Comparison of ENCODE assay signal across 21 cellular contexts in the genomic region with DNA sequence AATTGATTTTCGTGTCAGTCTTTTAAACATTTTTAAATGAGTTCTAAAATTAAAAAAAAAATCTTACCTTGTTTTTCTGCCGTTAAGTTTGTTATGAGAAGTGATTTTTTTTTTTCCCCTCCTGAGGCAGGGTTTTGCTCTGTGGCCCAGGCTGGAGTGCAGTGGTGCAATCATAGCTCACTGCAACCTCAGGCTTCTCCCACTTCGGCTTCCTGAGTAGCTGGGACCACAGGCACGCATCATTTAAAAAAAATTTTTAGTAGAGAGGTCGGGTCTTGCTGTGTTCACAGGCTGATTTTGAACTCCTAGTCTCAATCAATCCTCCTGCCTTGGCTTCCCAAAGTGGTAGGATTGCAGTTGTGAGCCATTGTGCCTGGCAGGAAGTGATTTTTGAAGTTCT. TPM values are rescaled to one million over a fixed set of nuclear protein-coding genes. Genes with fewer than 3 reads are reported as not detected.
DNase-seq lines count a peak whose midpoint lies in the region; ATAC-seq and TF ChIP-seq lines count a peak whose summit lies in the region.
"Had no signal": no experiment of that assay in that cellular context is flagged by ENCODE, and none has a peak within 500 bp of the region (broad histone marks: within the 10 kb centered on the region; RNA-seq: fewer than 3 reads in every experiment).

No MANE protein-coding gene starts in this region.

- no peak for TF ChIP-seq EP300 in SK-N-SH (IDR thresholded peaks at IDR 0.05; ENCODE audit: borderline replicate concordance in 1 of 2, low read depth in 1 of 2, low read length in 1 of 2)

- no peaks in the 10 kb centered on the region for H3F3A ChIP-seq in SK-N-SH (replicated peaks; ENCODE audit: insufficient read depth)

- H3K27me3 Mint-ChIP-seq in activated T-cell treated with anti-CD3 and anti-CD28 coated beads, Interleukin-2, amount 50 U/mL, for 72 hours (ENCODE audit: low read depth) = no peaks in the 10 kb centered on the region
- no peaks in the 10 kb centered on the region for H3K27me3 Mint-ChIP-seq in dendritic cell treated with granulocyte-macrophage colony-stimulating factor and Interleukin-4, amounts not matched to agents 40 ng/mL and 50 ng/mL, for 4 days
- H3K27me3 Mint-ChIP-seq in CD4-positive, alpha-beta T cell = no peaks in the 10 kb centered on the region
- H3K27me3 Mint-ChIP-seq: CD4-positive, alpha-beta memory T cell had no signal

- DNase-seq in activated T-cell treated with anti-CD3 and anti-CD28 coated beads, Interleukin-2, amount 50 U/mL, for 72 hours = no peak
- DNase-seq in activated T-cell treated with anti-CD3 and anti-CD28 coated beads, Interleukin-2, amount 50 U/mL, for 1 hour = no peak
- peak; percentile 35 for DNase-seq in Jurkat, Clone E6-1 (ENCODE audit: low read depth, low spot score)
- DNase-seq in DMS53 (lab: John Stamatoyannopoulos, UW) = no peak
- DNase-seq in CD4-positive, alpha-beta T cell = no peak
- DNase-seq in SK-N-SH = no peak
- DNase-seq: CD4-positive, alpha-beta memory T cell; DND-41; GM23248; NCI-H1105; NCI-H187; NCI-H2171; NCI-H446 treated with DMSO at 0.1 percent for 48 hours; NCI-H748 treated with DMSO at 0.1 percent for 48 hours; SHP77 had no signal

- WGBS in thymus = 76% methylated on average over 5 of the region's 5 CpGs
- 96% methylated on average over 5 of the region's 5 CpGs for WGBS in SK-N-SH (ENCODE audit: low lambda C conversion rate)

- H3K79me2 ChIP-seq in SK-N-SH (ENCODE audit: insufficient read depth) = no peaks in the 10 kb centered on the region

- H3K4me1 Mint-ChIP-seq in activated T-cell treated with anti-CD3 and anti-CD28 coated beads, Interleukin-2, amount 50 U/mL, for 72 hours (ENCODE audit: low read depth) = peaks cover 6% of the 10 kb centered on the region
- H3K4me1 Mint-ChIP-seq in dendritic cell treated with granulocyte-macrophage colony-stimulating factor and Interleukin-4, amounts not matched to agents 40 ng/mL and 50 ng/mL, for 4 days (ENCODE audit: low read depth) = peaks cover 7% of the 10 kb centered on the region
- no peaks in the 10 kb centered on the region for H3K4me1 Mint-ChIP-seq in CD4-positive, alpha-beta T cell (ENCODE audit: low read depth)

- no peaks in the 10 kb centered on the region for H3K9me3 Mint-ChIP-seq in activated T-cell treated with anti-CD3 and anti-CD28 coated beads, Interleukin-2, amount 50 U/mL, for 72 hours
- no peaks in the 10 kb centered on the region for H3K9me3 Mint-ChIP-seq in dendritic cell treated with granulocyte-macrophage colony-stimulating factor and Interleukin-4, amounts not matched to agents 40 ng/mL and 50 ng/mL, for 4 days
- H3K9me3 Mint-ChIP-seq in CD4-positive, alpha-beta T cell = no peaks in the 10 kb centered on the region
- H3K9me3 Mint-ChIP-seq: CD4-positive, alpha-beta memory T cell had no signal

- H3K36me3 Mint-ChIP-seq in activated T-cell treated with anti-CD3 and anti-CD28 coated beads, Interleukin-2, amount 50 U/mL, for 72 hours (ENCODE audit: insufficient read depth in 2 of 2) = peaks cover 14 to 26% of the 10 kb centered on the region in 2 donors
- peaks cover 80% of the 10 kb centered on the region for H3K36me3 Mint-ChIP-seq in dendritic cell treated with granulocyte-macrophage colony-stimulating factor and Interleukin-4, amounts not matched to agents 40 ng/mL and 50 ng/mL, for 4 days (ENCODE audit: low read depth)
- peaks cover 100% of the 10 kb centered on the region for H3K36me3 Mint-ChIP-seq in CD4-positive, alpha-beta T cell (ENCODE audit: low read depth)

- H3K4me1 ChIP-seq in thymus (ENCODE audit: control insufficient read depth, insufficient read depth, low read length) (no peaks in the 10 kb centered on the region), SK-N-SH (ENCODE audit: control insufficient read depth in 1 of 2, insufficient read depth in 2 of 2, low read depth in 1 of 2, low read length in 1 of 2) (no peaks in the 10 kb centered on the region)

- H3K4me3 Mint-ChIP-seq in activated T-cell treated with anti-CD3 and anti-CD28 coated beads, Interleukin-2, amount 50 U/mL, for 72 hours = no peak overlapping the region
- H3K4me3 Mint-ChIP-seq in dendritic cell treated with granulocyte-macrophage colony-stimulating factor and Interleukin-4, amounts not matched to agents 40 ng/mL and 50 ng/mL, for 4 days = no peak overlapping the region
- H3K4me3 Mint-ChIP-seq in CD4-positive, alpha-beta T cell = no peak overlapping the region
- H3K4me3 Mint-ChIP-seq: CD4-positive, alpha-beta memory T cell had no signal

- H3K4me2 ChIP-seq in SK-N-SH = no peak overlapping the region

- H2AFZ ChIP-seq in SK-N-SH (ENCODE audit: low read depth) = no peak overlapping the region
- H2AFZ ChIP-seq: GM23248 had no signal

- ATAC-seq in activated T-cell treated with anti-CD3 and anti-CD28 coated beads, Interleukin-2, amount 50 U/mL, for 72 hours (replicated peaks in 1 of 2) = no peak
- no peak for ATAC-seq in CD4-positive, alpha-beta T cell (ENCODE audit: poor library complexity)
- ATAC-seq: HCT116, K562, Panc1 had no signal

- intact Hi-C loops in dendritic cell treated with granulocyte-macrophage colony-stimulating factor and Interleukin-4, amounts not matched to agents 40 ng/mL and 50 ng/mL, for 4 days (cut with micrococcal nuclease) = no loop called here
- intact Hi-C loops in CD4-positive, alpha-beta T cell (cut with DNase I, micrococcal nuclease) = no loop called here

- H3K27ac Mint-ChIP-seq in activated T-cell treated with anti-CD3 and anti-CD28 coated beads, Interleukin-2, amount 50 U/mL, for 72 hours = peak overlapping the region; percentile 33
- H3K27ac Mint-ChIP-seq in dendritic cell treated with granulocyte-macrophage colony-stimulating factor and Interleukin-4, amounts not matched to agents 40 ng/mL and 50 ng/mL, for 4 days = peak overlapping the region; percentile 63
- no peak overlapping the region for H3K27ac Mint-ChIP-seq in CD4-positive, alpha-beta T cell

- TF ChIP-seq RAD21 in SK-N-SH (IDR thresholded peaks at IDR 0.05; ENCODE audit: low read length) = no peak

- H3K9me2 ChIP-seq in SK-N-SH = no peaks in the 10 kb centered on the region

- TF ChIP-seq CTCF in CD4-positive, alpha-beta T cell (IDR thresholded peaks at IDR 0.05) = no peak
- TF ChIP-seq CTCF in SK-N-SH (IDR thresholded peaks at IDR 0.05) = no peak

- POLR2A ChIA-PET in CD4-positive, alpha-beta T cell (lab: Charles Lee) = no interaction called here
- POLR2A ChIA-PET in SK-N-SH (lab: Yijun Ruan, JAX) = no interaction called here

- no peaks in the 10 kb centered on the region for H3K27me3 ChIP-seq in thymus (ENCODE audit: control insufficient read depth, insufficient read depth)
- no peaks in the 10 kb centered on the region for H3K27me3 ChIP-seq in CD4-positive, alpha-beta T cell (ENCODE audit: control insufficient read depth, insufficient read depth, low read length)
- H3K27me3 ChIP-seq in SK-N-SH (ENCODE audit: insufficient read depth) = no peaks in the 10 kb centered on the region

- H3K27ac ChIP-seq in thymus (ENCODE audit: low read depth) (peak overlapping the region; percentile 31), SK-N-SH (ENCODE audit: low read depth in 2 of 2, low read length in 1 of 2) (no peak overlapping the region)
- no peak overlapping the region for H3K27ac ChIP-seq in CD4-positive, alpha-beta T cell (ENCODE audit: low read depth, low read length)
- H3K27ac ChIP-seq: GM23248, HL-60 had no signal

- H4K20me1 ChIP-seq in SK-N-SH (ENCODE audit: insufficient read depth) = no peaks in the 10 kb centered on the region

- H3K9me3 ChIP-seq in thymus (ENCODE audit: control insufficient read depth) (no peaks in the 10 kb centered on the region), SK-N-SH (no peaks in the 10 kb centered on the region)
- H3K9me3 ChIP-seq in CD4-positive, alpha-beta T cell (ENCODE audit: control insufficient read depth, low read length) = no peaks in the 10 kb centered on the region

- H3K36me3 ChIP-seq in thymus (ENCODE audit: control insufficient read depth, insufficient read depth) (peaks cover 46% of the 10 kb centered on the region), SK-N-SH (replicated peaks in 1 of 2; ENCODE audit: control insufficient read depth in 1 of 2, insufficient read depth in 2 of 2, low read length in 1 of 2) (peaks cover 51 to 92% of the 10 kb centered on the region in 2 experiments)

- no peak overlapping the region for H3K4me3 ChIP-seq in Jurkat, Clone E6-1 (ENCODE audit: low read length)
- no peak overlapping the region for H3K4me3 ChIP-seq in thymus (ENCODE audit: low read length)
- no peak overlapping the region for H3K4me3 ChIP-seq in SK-N-SH (ENCODE audit: low read depth in 2 of 2, low read length in 1 of 2)
- H3K4me3 ChIP-seq: GM23248, K562 had no signal

- CTCF ChIA-PET in CD4-positive, alpha-beta T cell (lab: Charles Lee) = no interaction called here
- CTCF ChIA-PET in SK-N-SH (lab: Yijun Ruan, JAX) = interaction anchor here (1.5 kb wide), 1 partner anchor 12 kb away, joined by 4 read pairs; no protein-coding TSS in a partner anchor

- no peak overlapping the region for H3K9ac ChIP-seq in SK-N-SH
- H3K9ac ChIP-seq: GM23248 had no signal

TF ChIP-seq in SK-N-SH, 30 proteins besides CTCF, POLR2A, EP300 and RAD21 (continues in another document):
- TF ChIP-seq SIN3A (IDR thresholded peaks at IDR 0.05; ENCODE audit: borderline replicate concordance, low read depth, low read length) (no peak), FOXJ3 (CRISPR knock-in tag; IDR thresholded peaks at IDR 0.05) (no peak), SMC3 (IDR thresholded peaks at IDR 0.05; ENCODE audit: low read depth, low read length) (no peak)
- TF ChIP-seq, protein P1, sequence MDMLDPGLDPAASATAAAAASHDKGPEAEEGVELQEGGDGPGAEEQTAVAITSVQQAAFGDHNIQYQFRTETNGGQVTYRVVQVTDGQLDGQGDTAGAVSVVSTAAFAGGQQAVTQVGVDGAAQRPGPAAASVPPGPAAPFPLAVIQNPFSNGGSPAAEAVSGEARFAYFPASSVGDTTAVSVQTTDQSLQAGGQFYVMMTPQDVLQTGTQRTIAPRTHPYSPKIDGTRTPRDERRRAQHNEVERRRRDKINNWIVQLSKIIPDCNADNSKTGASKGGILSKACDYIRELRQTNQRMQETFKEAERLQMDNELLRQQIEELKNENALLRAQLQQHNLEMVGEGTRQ (IDR thresholded peaks at IDR 0.05; ENCODE audit: borderline replicate concordance, low read depth, low read length) = no peak
- TF ChIP-seq, protein P2, sequence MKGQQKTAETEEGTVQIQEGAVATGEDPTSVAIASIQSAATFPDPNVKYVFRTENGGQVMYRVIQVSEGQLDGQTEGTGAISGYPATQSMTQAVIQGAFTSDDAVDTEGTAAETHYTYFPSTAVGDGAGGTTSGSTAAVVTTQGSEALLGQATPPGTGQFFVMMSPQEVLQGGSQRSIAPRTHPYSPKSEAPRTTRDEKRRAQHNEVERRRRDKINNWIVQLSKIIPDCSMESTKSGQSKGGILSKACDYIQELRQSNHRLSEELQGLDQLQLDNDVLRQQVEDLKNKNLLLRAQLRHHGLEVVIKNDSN (IDR thresholded peaks at IDR 0.05; ENCODE audit: borderline replicate concordance, low read depth) = no peak

RNA-seq across cellular contexts. Expression of a gene that starts 41.1 kb away (rescaled TPM):
- total RNA-seq in activated T-cell treated with anti-CD3 and anti-CD28 coated beads, Interleukin-2, amount 50 U/mL, for 72 hours = 10 to 100 TPM; 61.1 to 69.8 TPM
- polyA plus RNA-seq in Jurkat, Clone E6-1 (2012; ENCODE audit: insufficient read depth, insufficient read length) = 10.6 TPM
- 12.5 TPM for polyA plus RNA-seq in thymus
- total RNA-seq in CD4-positive, alpha-beta T cell = 10 to 100 TPM; 35.2 to 37.0 TPM
- 5.4 and 7.3 TPM in 2 replicates for polyA plus RNA-seq in SK-N-SH (2012; rRNA removed)
- polyA plus RNA-seq in SK-N-SH (2012; cell fraction: cytosol; rRNA removed) = 5.5 and 5.6 TPM in 2 replicates
- 12.2 and 17.0 TPM in 2 replicates for polyA plus RNA-seq in SK-N-SH (2012; cell fraction: nucleus; rRNA removed)
